ENCODE assay signal across 12 cellular contexts in genomic region chr6:89084542-89084941, GRCh38. TPM values are rescaled to one million over a fixed set of nuclear protein-coding genes. Genes with fewer than 3 reads are reported as not detected.
DNase-seq lines count a peak whose midpoint lies in the region; ATAC-seq and TF ChIP-seq lines count a peak whose summit lies in the region.
"Had no signal": no experiment of that assay in that cellular context is flagged by ENCODE, and none has a peak within 500 bp of the region (broad histone marks: within the 10 kb centered on the region; RNA-seq: fewer than 3 reads in every experiment).

No MANE protein-coding gene starts in this region.

- no peaks in the 10 kb centered on the region for H3K27me3 Mint-ChIP-seq in activated CD4-positive, alpha-beta T cell treated with anti-CD3 and anti-CD28 coated beads, Interleukin-2, amount 10 ng/mL, durations not matched to agents 24 days and 14 days
- no peaks in the 10 kb centered on the region for H3K27me3 Mint-ChIP-seq in activated CD8-positive, alpha-beta T cell treated with anti-CD3 and anti-CD28 coated beads for 36 hours

- H3K79me2 ChIP-seq in hepatocyte (peaks cover 54% of the 10 kb centered on the region), smooth muscle cell (ENCODE audit: low read depth) (peaks cover 50% of the 10 kb centered on the region)

- no peaks in the 10 kb centered on the region for H3K27me3 ChIP-seq in hepatocyte
- no peaks in the 10 kb centered on the region for H3K27me3 ChIP-seq in smooth muscle cell (ENCODE audit: low read depth)

- no peaks in the 10 kb centered on the region for H3K9me3 Mint-ChIP-seq in activated CD4-positive, alpha-beta T cell treated with anti-CD3 and anti-CD28 coated beads, Interleukin-2, amount 10 ng/mL, durations not matched to agents 24 days and 14 days
- no peaks in the 10 kb centered on the region for H3K9me3 Mint-ChIP-seq in activated CD8-positive, alpha-beta T cell treated with anti-CD3 and anti-CD28 coated beads for 36 hours

- H3K4me3 ChIP-seq in hepatocyte: no peak overlapping the region
- peak overlapping the region; percentile 94 for H3K4me3 ChIP-seq in smooth muscle cell

- no peak overlapping the region for H3K27ac Mint-ChIP-seq in activated CD4-positive, alpha-beta T cell treated with anti-CD3 and anti-CD28 coated beads, Interleukin-2, amount 10 ng/mL, durations not matched to agents 24 days and 14 days
- H3K27ac Mint-ChIP-seq in activated CD8-positive, alpha-beta T cell treated with anti-CD3 and anti-CD28 coated beads for 36 hours: peak overlapping the region; percentile 72

- no peak for TF ChIP-seq CTCF in activated CD8-positive, alpha-beta T cell treated with anti-CD3 and anti-CD28 coated beads for 36 hours (IDR thresholded peaks at IDR 0.05)
- TF ChIP-seq CTCF in hepatocyte (IDR thresholded peaks at IDR 0.05; ENCODE audit: poor library complexity) (no peak), smooth muscle cell (IDR thresholded peaks at IDR 0.05; ENCODE audit: borderline replicate concordance, insufficient read depth, poor library complexity, severe bottlenecking) (no peak)

- CTCF ChIA-PET in activated CD8-positive, alpha-beta T cell treated with anti-CD3 and anti-CD28 coated beads for 36 hours (lab: Charles Lee): interaction anchor here (2.7 kb wide), 1 partner anchor 102 kb away, joined by 10 read pairs; no protein-coding TSS in a partner anchor

- H3K4me1 ChIP-seq in hepatocyte (ENCODE audit: insufficient read depth): peaks cover 21% of the 10 kb centered on the region
- H3K4me1 ChIP-seq in smooth muscle cell (ENCODE audit: low read depth): peaks cover 18% of the 10 kb centered on the region

- POLR2A ChIA-PET in activated CD8-positive, alpha-beta T cell treated with anti-CD3 and anti-CD28 coated beads for 36 hours (lab: Charles Lee): interaction anchor here (0.9 to 8.8 kb wide), 7 partner anchors 12 to 102 kb away, joined by 3 to 108 read pairs (median 4); partner anchors contain the start of gene PM20D2

- H3K36me3 Mint-ChIP-seq in activated CD4-positive, alpha-beta T cell treated with anti-CD3 and anti-CD28 coated beads, Interleukin-2, amount 10 ng/mL, durations not matched to agents 24 days and 14 days (ENCODE audit: low read depth): peaks cover 46% of the 10 kb centered on the region
- H3K36me3 Mint-ChIP-seq in activated CD8-positive, alpha-beta T cell treated with anti-CD3 and anti-CD28 coated beads for 36 hours (ENCODE audit: low read depth): peaks cover 46% of the 10 kb centered on the region

- no peak overlapping the region for H2AFZ ChIP-seq in hepatocyte
- H2AFZ ChIP-seq in smooth muscle cell (ENCODE audit: low read depth): no peak overlapping the region

- H3K27ac ChIP-seq in hepatocyte (no peak overlapping the region), smooth muscle cell (ENCODE audit: low read depth) (peak overlapping the region; percentile 99)

- DNase-seq in activated CD4-positive, alpha-beta T cell treated with anti-CD3 and anti-CD28 coated beads, Interleukin-2, amount 10 ng/mL, durations not matched to agents 24 days and 14 days: no peak
- no peak for DNase-seq in activated CD4-positive, alpha-beta T cell treated with anti-CD3 and anti-CD28 coated beads for 1 hour
- no peak for DNase-seq in activated CD8-positive, alpha-beta T cell treated with anti-CD3 and anti-CD28 coated beads for 36 hours
- no peak for DNase-seq in hepatocyte (ENCODE audit: low spot score)
- no peak for DNase-seq in smooth muscle cell (lab: John Stamatoyannopoulos, UW; ENCODE audit: unreplicated experiment)
- DNase-seq in stimulated activated CD4-positive, alpha-beta T cell treated with anti-CD3 and anti-CD28 coated beads, Interleukin-4, amount 100 ng/mL, for 1 hour: no peak
- no peak for DNase-seq in NCI-H1092 treated with DMSO at 0.1 percent for 48 hours (lab: John Stamatoyannopoulos, UW)
- DNase-seq: aorta; NCI-H524 treated with DMSO at 0.1 percent for 48 hours; SHP77 treated with DMSO at 0.1 percent for 48 hours; stimulated activated CD4-positive, alpha-beta T cell treated with anti-CD3 and anti-CD28 coated beads, Interleukin-15, amount 100 ng/mL, for 24 hours had no signal

- H3K36me3 ChIP-seq in hepatocyte (replicated peaks; ENCODE audit: insufficient read depth, low read depth) (no peaks in the 10 kb centered on the region), smooth muscle cell (ENCODE audit: low read depth) (peaks cover 21% of the 10 kb centered on the region)

- H3K9me3 ChIP-seq in hepatocyte (ENCODE audit: low read depth): no peaks in the 10 kb centered on the region
- H3K9me3 ChIP-seq in smooth muscle cell (replicated peaks; ENCODE audit: low read depth): no peaks in the 10 kb centered on the region

- intact Hi-C loops in activated CD4-positive, alpha-beta T cell treated with anti-CD3 and anti-CD28 coated beads, Interleukin-2, amount 10 ng/mL, durations not matched to agents 24 days and 14 days (cut with micrococcal nuclease): loop anchor here (5.0 to 10.0 kb wide), 3 partner anchors 743 to 1930 kb away; partner anchors contain the start of genes CASP8AP2, MAP3K7 and ZNF292
- intact Hi-C loops in activated CD8-positive, alpha-beta T cell treated with anti-CD3 and anti-CD28 coated beads for 36 hours (cut with micrococcal nuclease): loop anchor here (10.0 kb wide), 1 partner anchor 270 kb away; the partner anchor contains the start of gene UBE2J1

- H3K4me2 ChIP-seq in hepatocyte: peak overlapping the region; percentile 79
- H3K4me2 ChIP-seq in smooth muscle cell: peak overlapping the region; percentile 93

- no peak overlapping the region for H3K9ac ChIP-seq in smooth muscle cell (ENCODE audit: low read depth)

- peak overlapping the region; percentile 9 for H3K4me3 Mint-ChIP-seq in activated CD4-positive, alpha-beta T cell treated with anti-CD3 and anti-CD28 coated beads, Interleukin-2, amount 10 ng/mL, durations not matched to agents 24 days and 14 days
- H3K4me3 Mint-ChIP-seq in activated CD8-positive, alpha-beta T cell treated with anti-CD3 and anti-CD28 coated beads for 36 hours: peak overlapping the region; percentile 54

- H3F3A ChIP-seq in smooth muscle cell (ENCODE audit: low read depth): peaks cover 37% of the 10 kb centered on the region

- no peak for ATAC-seq in activated CD8-positive, alpha-beta T cell treated with anti-CD3 and anti-CD28 coated beads for 36 hours
- no peak for ATAC-seq in GM21737 (IDR thresholded peaks at IDR 0.05; ENCODE audit: unreplicated experiment)

- peaks cover 24% of the 10 kb centered on the region for H3K4me1 Mint-ChIP-seq in activated CD4-positive, alpha-beta T cell treated with anti-CD3 and anti-CD28 coated beads, Interleukin-2, amount 10 ng/mL, durations not matched to agents 24 days and 14 days
- peaks cover 39% of the 10 kb centered on the region for H3K4me1 Mint-ChIP-seq in activated CD8-positive, alpha-beta T cell treated with anti-CD3 and anti-CD28 coated beads for 36 hours (ENCODE audit: low read depth)

- H3K9me2 ChIP-seq in hepatocyte (replicated peaks; ENCODE audit: insufficient read depth): no peaks in the 10 kb centered on the region

- H4K20me1 ChIP-seq in hepatocyte (ENCODE audit: insufficient read depth, poor library complexity, severe bottlenecking): peaks cover 60% of the 10 kb centered on the region
- H4K20me1 ChIP-seq in smooth muscle cell (ENCODE audit: low read depth): peaks cover 80% of the 10 kb centered on the region

RNA-seq across cellular contexts. Expression of gene PNRC1, which starts 4.0 kb away (rescaled TPM):
- 48.3 and 51.2 TPM in 2 replicates for total RNA-seq in activated CD4-positive, alpha-beta T cell treated with anti-CD3 and anti-CD28 coated beads, Interleukin-2, amount 10 ng/mL, durations not matched to agents 24 days and 14 days
- total RNA-seq in activated CD8-positive, alpha-beta T cell treated with anti-CD3 and anti-CD28 coated beads for 36 hours: 100 to 1,000 TPM; 157 to 162 TPM
- 159 and 181 TPM in 2 replicates for total RNA-seq in hepatocyte
- 226 and 234 TPM in 2 replicates for polyA plus RNA-seq in hepatocyte
- total RNA-seq in smooth muscle cell: 188 and 202 TPM in 2 replicates
- polyA plus RNA-seq in smooth muscle cell: 183 and 198 TPM in 2 replicates

RNA-seq across cellular contexts. Expression of gene SRSF12, which starts 33.3 kb away (rescaled TPM):
- total RNA-seq in activated CD4-positive, alpha-beta T cell treated with anti-CD3 and anti-CD28 coated beads, Interleukin-2, amount 10 ng/mL, durations not matched to agents 24 days and 14 days: 0.05 TPM in 1 of 2 replicates, not detected in the other
- 1 to 10 TPM in 1 of 2 experiments, under 1 TPM in 1; 0.83 to 1.1 TPM for total RNA-seq in activated CD8-positive, alpha-beta T cell treated with anti-CD3 and anti-CD28 coated beads for 36 hours
- total RNA-seq in hepatocyte (5.7 and 7.3 TPM in 2 replicates), smooth muscle cell (5.3 and 7.2 TPM in 2 replicates)
- polyA plus RNA-seq in hepatocyte (5.6 and 7.6 TPM in 2 replicates), smooth muscle cell (5.6 and 5.8 TPM in 2 replicates)
